20 cellular contexts compared by ENCODE assay signal in the genomic region with DNA sequence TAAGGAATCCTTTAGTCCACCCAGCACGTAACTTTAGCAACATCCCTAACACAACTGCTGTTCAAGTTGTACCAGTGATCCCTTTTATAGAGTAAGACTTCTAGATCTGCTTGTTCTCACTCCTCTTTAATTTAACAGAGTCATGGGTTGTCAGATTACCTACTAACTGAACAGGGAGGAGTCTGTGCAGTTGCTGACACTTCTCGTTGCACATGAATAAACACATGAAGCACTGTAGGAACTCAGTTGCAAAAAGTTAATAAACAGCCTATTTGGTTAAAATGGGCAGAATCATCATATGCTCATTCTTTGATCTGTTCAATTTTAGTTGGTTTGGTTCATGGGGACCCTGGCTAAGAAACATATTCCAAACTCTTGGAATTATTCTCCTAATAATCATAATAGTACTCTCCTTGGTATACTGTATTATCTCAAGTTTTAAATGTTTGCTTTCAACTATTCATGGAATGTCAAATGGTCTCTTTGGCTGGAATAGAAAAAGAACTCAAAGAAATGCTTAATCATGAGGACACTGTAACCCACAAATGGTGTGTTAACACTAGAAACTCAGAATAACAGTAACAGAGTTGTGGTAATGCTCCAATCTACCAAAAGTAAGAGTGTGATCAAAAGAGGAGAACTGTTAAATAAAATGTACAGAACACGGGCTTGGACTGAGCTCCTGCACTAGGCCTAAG. TPM values are rescaled to one million over a fixed set of nuclear protein-coding genes. Genes with fewer than 3 reads are reported as not detected.
DNase-seq lines count a peak whose midpoint lies in the region; ATAC-seq, FAIRE-seq and TF ChIP-seq lines count a peak whose summit lies in the region.
"Had no signal": no experiment of that assay in that cellular context is flagged by ENCODE, and none has a peak within 500 bp of the region (broad histone marks: within the 10 kb centered on the region; RNA-seq: fewer than 3 reads in every experiment).

No MANE protein-coding gene starts in this region.

- no peak overlapping the region for H3K9ac ChIP-seq in kidney (ENCODE audit: low read length in 2 of 2)

- TF ChIP-seq CTCF in kidney (IDR thresholded peaks at IDR 0.05; ENCODE audit: borderline replicate concordance, extremely low read depth, insufficient read depth): no peak
- no peak for TF ChIP-seq CTCF in BE2C (IDR thresholded peaks at IDR 0.05; ENCODE audit: low read depth, low read length)

- H3K4me1 ChIP-seq in kidney (ENCODE audit: control insufficient read depth in 1 of 2, insufficient read depth in 1 of 2, low read depth in 1 of 2, low read length in 2 of 2): peaks cover 0 to 7% of the 10 kb centered on the region in 2 donors
- H3K4me1 ChIP-seq in BE2C: peaks cover 13% of the 10 kb centered on the region
- H3K4me1 ChIP-seq: uterus had no signal

- FAIRE-seq in kidney (lab: Jason Lieb, UNC): peak; percentile 64
- FAIRE-seq: bronchial epithelial cell, HTR-8/SVneo had no signal

- DNase-seq in kidney (no peak), BE2C (no peak), Right ventricle myocardium inferior (ENCODE audit: missing footprints) (no peak)
- DNase-seq in stimulated activated CD4-positive, alpha-beta T cell treated with anti-CD3 and anti-CD28 coated beads, Interleukin-4, amount 100 ng/mL, for 24 hours: no peak
- DNase-seq: activated naive CD4-positive, alpha-beta T cell; effector CD8-positive, alpha-beta T cell; GF-D8; NCI-H187 treated with DMSO at 0.1 percent for 48 hours; NCI-H524; occipital lobe; PC-9; stimulated activated naive CD4-positive, alpha-beta T cell; uterus had no signal

- no peaks in the 10 kb centered on the region for H3K36me3 ChIP-seq in kidney (ENCODE audit: control insufficient read depth in 1 of 2, insufficient read depth in 2 of 2, low read length in 2 of 2)
- peaks cover 3% of the 10 kb centered on the region; the same call in 1 of the 2 replicates for H3K36me3 ChIP-seq in BE2C
- H3K36me3 ChIP-seq: uterus had no signal

- no peaks in the 10 kb centered on the region for H3K27me3 ChIP-seq in BE2C
- H3K27me3 ChIP-seq: uterus had no signal

- peak overlapping the region in 1 of 2 donors; percentile 33 for H3K27ac ChIP-seq in kidney (ENCODE audit: low read depth in 2 of 2, low read length in 2 of 2)
- H3K27ac ChIP-seq: PC-9, uterus had no signal

- H3K4me3 ChIP-seq in kidney (ENCODE audit: low read length in 2 of 2) (no peak overlapping the region), BE2C (ENCODE audit: low read depth, low read length) (no peak overlapping the region)
- H3K4me3 ChIP-seq: PC-9, uterus had no signal

- ATAC-seq in GM18508 (IDR thresholded peaks at IDR 0.05; ENCODE audit: insufficient read depth, unreplicated experiment) (peak; percentile 59), GM21737 (IDR thresholded peaks at IDR 0.05; ENCODE audit: unreplicated experiment) (peak; percentile 54), HG03378 (IDR thresholded peaks at IDR 0.05; ENCODE audit: unreplicated experiment) (peak; percentile 73), Right ventricle myocardium inferior (no peak), GM21723 (IDR thresholded peaks at IDR 0.05; ENCODE audit: unreplicated experiment) (no peak)

- no peaks in the 10 kb centered on the region for H3K9me3 ChIP-seq in kidney (ENCODE audit: control insufficient read depth in 1 of 2, low read length in 2 of 2)
- H3K9me3 ChIP-seq in BE2C: no peaks in the 10 kb centered on the region
- H3K9me3 ChIP-seq: uterus had no signal

- intact Hi-C loops in kidney (cut with DNase I): no loop called here
- intact Hi-C loops in Right ventricle myocardium inferior (cut with DNase I): no loop called here

RNA-seq across cellular contexts. Expression of a gene that starts 15.6 kb away (rescaled TPM):
- total RNA-seq in kidney (0.09 TPM), Right ventricle myocardium inferior (not detected)
- polyA plus RNA-seq in kidney (ENCODE audit: insufficient read depth, low read depth, low replicate concordance): not detected
- polyA plus RNA-seq in BE2C (2012; ENCODE audit: insufficient read depth, insufficient read length, low read depth): 12.1 TPM
- total RNA-seq: bronchial epithelial cell, M059J, PC-9 had no signal

Comparison
In these comparisons a context has a peak if more than half of its experiments do, and no peak if none do; other contexts are left out.
1. ATAC-seq: peak in GM18508 (single experiment), GM21737 (single experiment) and HG03378 (single experiment); none in Right ventricle myocardium inferior (single experiment) and GM21723 (single experiment).